ENCODE assay signal across 17 cellular contexts in the genomic region with DNA sequence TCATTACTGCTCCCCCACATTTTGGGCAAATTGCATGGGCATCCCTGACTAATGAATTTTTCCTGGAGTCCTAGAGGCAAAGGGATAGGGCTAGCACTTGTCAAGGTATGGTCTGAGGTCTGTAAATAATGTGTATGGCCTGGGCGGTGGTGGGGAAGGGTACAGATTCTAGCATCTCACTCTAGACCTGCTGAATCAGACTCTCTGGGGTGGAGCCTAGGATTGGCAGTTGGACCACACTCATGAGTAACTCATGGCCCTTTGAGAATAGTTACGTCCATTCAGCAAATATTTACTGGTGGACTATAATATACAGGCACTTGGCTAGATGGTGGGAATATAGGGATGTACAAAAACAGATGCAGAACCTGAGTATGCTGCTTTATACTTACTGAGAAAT.
"Had no signal": no experiment of that assay in that cellular context is flagged by ENCODE, and none has a peak within 500 bp of the region (broad histone marks: within the 10 kb centered on the region; RNA-seq: fewer than 3 reads in every experiment).

No MANE protein-coding gene starts in this region.

- H3K4me3 ChIP-seq: colonic mucosa, esophagus squamous epithelium, heart left ventricle, lower lobe of right lung, spleen, testis, tibial nerve had no signal

- H3K27ac ChIP-seq: colonic mucosa, esophagus squamous epithelium, heart left ventricle, lower lobe of right lung, spleen, testis, tibial nerve had no signal

- H3K36me3 ChIP-seq: colonic mucosa, esophagus squamous epithelium, heart left ventricle, lower lobe of right lung, spleen, tibial nerve had no signal

- DNase-seq: cerebellar nuclear complex; colonic mucosa; dermis blood vessel endothelial cell; esophagus squamous epithelium; heart left ventricle; hippocampal formation; kidney glomerular epithelial cell; lower lobe of right lung; natural killer cell; posterior cingulate gyrus; spleen; stimulated activated CD4-positive, alpha-beta T cell treated with anti-CD3 and anti-CD28 coated beads, Interleukin-15, amount 100 ng/mL, for 24 hours; stimulated activated CD4-positive, alpha-beta T cell treated with anti-CD3 and anti-CD28 coated beads, Interleukin-1b, Interleukin-23, amount 100 ng/mL, for 48 hours; stimulated activated CD4-positive, alpha-beta T cell treated with anti-CD3 and anti-CD28 coated beads, Interleukin-4, amount 100 ng/mL, for 24 hours; testis had no signal

- ATAC-seq: natural killer cell; stimulated activated memory B cell treated with anti-CD40 and anti-IgM and Interleukin-4, amounts not matched to agents 10 μg/mL and 1 μg/mL and 100 μg/mL, for 72 hours had no signal

- H3K4me1 ChIP-seq: colonic mucosa, lower lobe of right lung, spleen, testis had no signal

- H3K9me3 ChIP-seq: colonic mucosa, esophagus squamous epithelium, heart left ventricle, lower lobe of right lung, spleen, testis, tibial nerve had no signal

- H3K27me3 ChIP-seq: colonic mucosa, esophagus squamous epithelium, heart left ventricle, spleen, testis, tibial nerve had no signal
